In genomic region chr9:102164247-102164646, GRCh38 we compare ENCODE assay signal across 26 cellular contexts.
"Had no signal": no experiment of that assay in that cellular context is flagged by ENCODE, and none has a peak within 500 bp of the region (broad histone marks: within the 10 kb centered on the region; RNA-seq: fewer than 3 reads in every experiment).

No MANE protein-coding gene starts in this region.

- H3K4me3 ChIP-seq: pancreas, prostate gland, right lobe of liver, sigmoid colon, stomach, thoracic aorta, thyroid gland, tibial nerve, upper lobe of left lung, uterus had no signal

- H3K27me3 ChIP-seq: neutrophil, pancreas, right lobe of liver, sigmoid colon, stomach, thyroid gland, tibial nerve, upper lobe of left lung, uterus had no signal

- H3K27ac ChIP-seq: neutrophil, pancreas, prostate gland, right lobe of liver, sigmoid colon, stomach, thoracic aorta, thyroid gland, tibial nerve, upper lobe of left lung, uterus had no signal

- H3K9me3 ChIP-seq: neutrophil, pancreas, prostate gland, right lobe of liver, sigmoid colon, thoracic aorta, thyroid gland, tibial nerve, upper lobe of left lung, uterus had no signal

- DNase-seq: naive thymus-derived CD8-positive, alpha-beta T cell; nephron progenitor cell; nucleus accumbens; pancreas; retina; right cardiac atrium; right lobe of liver; sigmoid colon; small intestine; stimulated activated CD4-positive, alpha-beta T cell treated with anti-CD3 and anti-CD28 coated beads, Interleukin-15, amount 100 ng/mL, for 24 hours; stimulated activated CD4-positive, alpha-beta T cell treated with anti-CD3 and anti-CD28 coated beads, Interleukin-2, amount 100 ng/mL, for 24 hours; stimulated activated CD4-positive, alpha-beta T cell treated with anti-CD3 and anti-CD28 coated beads, Interleukin-2, amount 100 ng/mL, for 48 hours; stimulated activated CD4-positive, alpha-beta T cell treated with anti-CD3 and anti-CD28 coated beads, Interleukin-4, amount 100 ng/mL, for 24 hours; stimulated activated naive B cell treated with anti-CD40 and anti-IgM and Interleukin-4, amounts not matched to agents 10 μg/mL and 1 μg/mL and 100 μg/mL, for 72 hours; stimulated activated naive CD4-positive, alpha-beta T cell treated with Interleukin-2 at 50 U/mL for 16 hours; stomach; thyroid gland; trophoblast cell; upper lobe of left lung; uterus had no signal

- H3K36me3 ChIP-seq: neutrophil, pancreas, prostate gland, right lobe of liver, sigmoid colon, stomach, thoracic aorta, thyroid gland, tibial nerve, upper lobe of left lung, uterus had no signal

- ATAC-seq: naive thymus-derived CD8-positive, alpha-beta T cell; natural killer cell treated with Interleukin-12 subunit alpha and Interleukin-12 subunit beta and Interleukin-15 and Interleukin-18, amount 100 ng/mL, for 72 hours; pancreas; right cardiac atrium; stimulated activated effector memory CD8-positive, alpha-beta T cell treated with anti-CD3 and anti-CD28 coated beads, Interleukin-12 subunit alpha, Interleukin-12 subunit beta, amount 100 ng/mL, for 72 hours; stimulated activated naive B cell treated with anti-CD40 and anti-IgM and Interleukin-4, amounts not matched to agents 10 μg/mL and 1 μg/mL and 100 μg/mL, for 72 hours had no signal

- H3K4me1 ChIP-seq: pancreas, prostate gland, right lobe of liver, sigmoid colon, stomach, thyroid gland, tibial nerve, upper lobe of left lung, uterus had no signal
